ENCODE assay signal across 16 cellular contexts in genomic region chr10:125984346-125984745, GRCh38.
A peak's percentile ranks its signal among the peaks of the same experiment; 100 is the strongest.
DNase-seq lines count a peak whose midpoint lies in the region; ATAC-seq and TF ChIP-seq lines count a peak whose summit lies in the region.
"Had no signal": no experiment of that assay in that cellular context is flagged by ENCODE, and none has a peak within 500 bp of the region (broad histone marks: within the 10 kb centered on the region; RNA-seq: fewer than 3 reads in every experiment).

No MANE protein-coding gene starts in this region.

- H3K18ac ChIP-seq in neuronal stem cell (ENCODE audit: low read length): peak overlapping the region; percentile 54

- H2BK15ac ChIP-seq in neuronal stem cell (ENCODE audit: low read length): peak overlapping the region; percentile 82

- no CpG with 5 or more reads among the region's 4 CpGs for WGBS in neuronal stem cell (ENCODE audit: extremely low coverage in 2 of 2, insufficient read length in 2 of 2, insufficient replicate concordance in 1 of 2), 2 donors

- no peaks in the 10 kb centered on the region for H3K79me2 ChIP-seq in neural progenitor cell (ENCODE audit: low read depth)

- no peak overlapping the region for H2BK5ac ChIP-seq in neuronal stem cell (ENCODE audit: low read length)

- no peak overlapping the region for H3K27ac Mint-ChIP-seq in neural progenitor cell

- no peak overlapping the region for H2BK12ac ChIP-seq in neuronal stem cell (ENCODE audit: low read length)

- H2BK120ac ChIP-seq in neuronal stem cell (ENCODE audit: low read depth, low read length): no peak overlapping the region

- H3K9me3 ChIP-seq in neuronal stem cell (replicated peaks in 1 of 2; ENCODE audit: control insufficient read depth in 2 of 2, insufficient read depth in 1 of 2, low read depth in 1 of 2, low read length in 2 of 2) (no peaks in the 10 kb centered on the region), neural progenitor cell (ENCODE audit: low read depth) (no peaks in the 10 kb centered on the region)
- H3K9me3 ChIP-seq: SJCRH30 had no signal

- peaks cover 13% of the 10 kb centered on the region for H3F3A ChIP-seq in neural progenitor cell (ENCODE audit: low read depth)

- H4K8ac ChIP-seq in neuronal stem cell (ENCODE audit: low read depth, low read length): no peak overlapping the region

- no peaks in the 10 kb centered on the region for H3K36me3 Mint-ChIP-seq in neural progenitor cell
- H3K36me3 Mint-ChIP-seq: CD8-positive, alpha-beta memory T cell had no signal

- peak overlapping the region; percentile 28 for H2AK5ac ChIP-seq in neuronal stem cell (ENCODE audit: low read depth, low read length)

- no peaks in the 10 kb centered on the region for H3K27me3 Mint-ChIP-seq in neural progenitor cell (ENCODE audit: insufficient read depth, low read depth)

- no peak overlapping the region for H3K23ac ChIP-seq in neuronal stem cell (ENCODE audit: low read depth, low read length, poor library complexity)

- no peak overlapping the region for H3K4ac ChIP-seq in neuronal stem cell (ENCODE audit: low read length)

- H4K91ac ChIP-seq in neuronal stem cell (ENCODE audit: low read depth, low read length, poor library complexity): no peak overlapping the region

- no peak overlapping the region for H3K4me3 ChIP-seq in neuronal stem cell (ENCODE audit: low read length in 2 of 2)
- H3K4me3 ChIP-seq in neural progenitor cell: no peak overlapping the region
- H3K4me3 ChIP-seq: SJCRH30 had no signal

- H3K4me2 ChIP-seq in neuronal stem cell (ENCODE audit: insufficient read depth, low read length, poor library complexity, severe bottlenecking) (no peak overlapping the region), neural progenitor cell (no peak overlapping the region)

- H3K4me3 Mint-ChIP-seq in neural progenitor cell: no peak overlapping the region
- H3K4me3 Mint-ChIP-seq: CD8-positive, alpha-beta memory T cell had no signal

- no peak for ATAC-seq in GM18907 (IDR thresholded peaks at IDR 0.05; ENCODE audit: unreplicated experiment)

- H3K14ac ChIP-seq in neuronal stem cell (ENCODE audit: low read length): no peak overlapping the region

- H2AFZ ChIP-seq in neuronal stem cell (ENCODE audit: low read length) (no peak overlapping the region), neural progenitor cell (replicated peaks) (no peak overlapping the region)

- H3K36me3 ChIP-seq in neuronal stem cell (replicated peaks in 1 of 2; ENCODE audit: control insufficient read depth in 2 of 2, insufficient read depth in 2 of 2, low read length in 2 of 2) (no peaks in the 10 kb centered on the region), neural progenitor cell (no peaks in the 10 kb centered on the region)
- H3K36me3 ChIP-seq: SJCRH30 had no signal

- H3K9ac ChIP-seq in neuronal stem cell (ENCODE audit: low read depth, low read length, poor library complexity) (no peak overlapping the region), neural progenitor cell (no peak overlapping the region)

- H3K4me1 Mint-ChIP-seq in neural progenitor cell: peaks cover 24% of the 10 kb centered on the region
- H3K4me1 Mint-ChIP-seq: CD8-positive, alpha-beta memory T cell had no signal

- DNase-seq in LHCN-M2 (ENCODE audit: low read depth) (peak; percentile 43), brain pericyte (ENCODE audit: low read depth, low spot score) (peak; percentile 87), left kidney (ENCODE audit: low read depth, low spot score) (peak; percentile 36), neuronal stem cell (ENCODE audit: low spot score) (no peak), neural progenitor cell (ENCODE audit: low spot score) (no peak), NCI-H146 treated with DMSO at 0.1 percent for 48 hours (lab: John Stamatoyannopoulos, UW; ENCODE audit: unreplicated experiment) (no peak), dermis blood vessel endothelial cell (no peak)
- DNase-seq: C1 segment of cervical spinal cord; CD8-positive, alpha-beta memory T cell; DMS79 treated with DMSO at 0.1 percent for 48 hours; H7; KG1; NCI-H187; NCI-H226 had no signal

- H3K9me3 Mint-ChIP-seq in neural progenitor cell: no peaks in the 10 kb centered on the region
- H3K9me3 Mint-ChIP-seq: CD8-positive, alpha-beta memory T cell had no signal

- no peaks in the 10 kb centered on the region for H3K27me3 ChIP-seq in neuronal stem cell (ENCODE audit: control insufficient read depth in 3 of 3, insufficient read depth in 3 of 3, low read depth in 1 of 3, low read length in 3 of 3)
- H3K27me3 ChIP-seq in neural progenitor cell: no peaks in the 10 kb centered on the region
- H3K27me3 ChIP-seq: SJCRH30 had no signal

- no peak overlapping the region for H3K27ac ChIP-seq in neuronal stem cell (replicated peaks; ENCODE audit: low read length)
- no peak overlapping the region for H3K27ac ChIP-seq in neural progenitor cell
- H3K27ac ChIP-seq: SJCRH30 had no signal

- H4K20me1 ChIP-seq in neural progenitor cell (ENCODE audit: low read depth): no peaks in the 10 kb centered on the region

- peaks cover 5 to 18% of the 10 kb centered on the region in 2 donors for H3K4me1 ChIP-seq in neuronal stem cell (ENCODE audit: control insufficient read depth in 2 of 2, insufficient read depth in 1 of 2, low read depth in 1 of 2, low read length in 2 of 2)
- H3K4me1 ChIP-seq in neural progenitor cell: peaks cover 18% of the 10 kb centered on the region

- no peaks in the 10 kb centered on the region for H3K79me1 ChIP-seq in neuronal stem cell (ENCODE audit: low read depth, low read length)

- TF ChIP-seq CTCF in neural progenitor cell (IDR thresholded peaks at IDR 0.05): no peak

Comparison
In these comparisons a context has a peak if more than half of its experiments do, and no peak if none do; other contexts are left out.
1. DNase-seq: peak in LHCN-M2 (single experiment), brain pericyte (single experiment) and left kidney (single experiment); none in neuronal stem cell (single experiment), neural progenitor cell (single experiment), NCI-H146 treated with DMSO at 0.1 percent for 48 hours (single experiment) and dermis blood vessel endothelial cell (single experiment).